In genomic region chr17:52597452-52598215, GRCh38 we compare ENCODE assay signal across 8 cellular contexts.
DNase-seq lines count a peak whose midpoint lies in the region; ATAC-seq, FAIRE-seq and TF ChIP-seq lines count a peak whose summit lies in the region.
"Not testable (repeated sequence)": the region's sequence is repeated elsewhere in the genome, so short reads cannot be mapped to it uniquely, and the experiment has no call there.

No MANE protein-coding gene starts in this region.

- H3K9me3 ChIP-seq in PC-3 (ENCODE audit: low read length): peaks cover 21% of the 10 kb centered on the region
- H3K9me3 ChIP-seq in keratinocyte (ENCODE audit: control insufficient read depth, low read depth, low read length); trophoblast cell (ENCODE audit: insufficient read depth, low read depth, low read length); upper lobe of right lung: not testable (repeated sequence)

- not testable (repeated sequence) for H4K91ac ChIP-seq in trophoblast cell (ENCODE audit: low read depth, low read length)

- not testable (repeated sequence) for H2AFZ ChIP-seq in PC-3 (ENCODE audit: low read length); keratinocyte (ENCODE audit: control insufficient read depth, low read length); trophoblast cell (ENCODE audit: insufficient read depth, low read length, poor library complexity)

- not testable (repeated sequence) for ATAC-seq in PC-3, upper lobe of right lung

- not testable (repeated sequence) for H3K18ac ChIP-seq in trophoblast cell (ENCODE audit: low read length)

- CTCF ChIA-PET in PC-3 (lab: Charles Lee): not testable (repeated sequence)

- not testable (repeated sequence) for H3K14ac ChIP-seq in trophoblast cell (ENCODE audit: low read length)

- POLR2A ChIA-PET in PC-3 (lab: Charles Lee; ENCODE audit: unreplicated experiment): not testable (repeated sequence)

- not testable (repeated sequence) for H3K9me2 ChIP-seq in PC-3 (replicated peaks; ENCODE audit: low read length)

- H2BK5ac ChIP-seq in trophoblast cell (ENCODE audit: low read depth, low read length, poor library complexity): not testable (repeated sequence)

- H3K23ac ChIP-seq in trophoblast cell (ENCODE audit: low read length): not testable (repeated sequence)

- not testable (repeated sequence) for H3K9me1 ChIP-seq in keratinocyte (ENCODE audit: control insufficient read depth, extremely low read depth, insufficient read depth, low read length)

- not testable (repeated sequence) for BruUV-seq in PC-3 (replicated peaks; lab: Mats Ljungman, UMichigan)

- H4K12ac ChIP-seq in trophoblast cell (ENCODE audit: low read depth, low read length): not testable (repeated sequence)

- no CpG with 5 or more reads among the region's 11 CpGs for WGBS in trophoblast cell (ENCODE audit: extremely low coverage, insufficient coverage, insufficient read length)

- DNase-seq in DMS153 (lab: John Stamatoyannopoulos, UW) (peak; percentile 11), M059J (ENCODE audit: low read depth) (peak; percentile 37), PC-3 (peak; percentile 30), fibroblast of pulmonary artery (ENCODE audit: low read depth) (peak; percentile 9), trophoblast cell (peak; percentile 7 to 57)
- DNase-seq in keratinocyte (ENCODE audit: low read depth, low spot score); upper lobe of right lung: not testable (repeated sequence)

- not testable (repeated sequence) for H3K4me2 ChIP-seq in PC-3 (ENCODE audit: low read length); keratinocyte (ENCODE audit: control insufficient read depth, extremely low read depth, insufficient read depth, low read depth, low read length); trophoblast cell (ENCODE audit: low read length)

- H3K9ac ChIP-seq in PC-3 (ENCODE audit: low read length); keratinocyte (ENCODE audit: control insufficient read depth, extremely low read depth, insufficient read depth, low read length); trophoblast cell (ENCODE audit: low read length): not testable (repeated sequence)

- intact Hi-C loops in PC-3 (cut with micrococcal nuclease); upper lobe of right lung (cut with DNase I): not testable (repeated sequence)

- not testable (repeated sequence) for H3K27me3 ChIP-seq in PC-3 (ENCODE audit: low read length); keratinocyte (ENCODE audit: control insufficient read depth, extremely low read depth, insufficient read depth, low read length); trophoblast cell (ENCODE audit: insufficient read depth, low read length); upper lobe of right lung

- H3K79me2 ChIP-seq in PC-3 (ENCODE audit: low read length); keratinocyte (ENCODE audit: control insufficient read depth, insufficient read depth, low read length); trophoblast cell (ENCODE audit: control insufficient read depth, insufficient read depth, low read length, poor library complexity): not testable (repeated sequence)

- not testable (repeated sequence) for H3F3A ChIP-seq in PC-3 (ENCODE audit: low read length, unreplicated experiment)

- H2AK5ac ChIP-seq in trophoblast cell (ENCODE audit: low read length): not testable (repeated sequence)

- H3K79me1 ChIP-seq in trophoblast cell (ENCODE audit: low read length): not testable (repeated sequence)

- H3K4me3 ChIP-seq in PC-3 (ENCODE audit: low read length); fibroblast of pulmonary artery (replicated peaks; ENCODE audit: low read depth, low read length); keratinocyte (ENCODE audit: control insufficient read depth in 2 of 3, extremely low read depth in 1 of 3, insufficient read depth in 2 of 3, low read depth in 1 of 3, low read length in 3 of 3); trophoblast cell (ENCODE audit: low read depth, low read length); upper lobe of right lung: not testable (repeated sequence)

- H2BK12ac ChIP-seq in trophoblast cell (ENCODE audit: low read length): not testable (repeated sequence)

- H3K4ac ChIP-seq in trophoblast cell (ENCODE audit: low read depth, low read length): not testable (repeated sequence)

- H4K20me1 ChIP-seq in PC-3 (ENCODE audit: low read length); keratinocyte (ENCODE audit: control insufficient read depth, extremely low read depth, insufficient read depth, low read length): not testable (repeated sequence)

- H3K36me3 ChIP-seq in PC-3 (ENCODE audit: low read depth, low read length); keratinocyte (ENCODE audit: control insufficient read depth in 2 of 2, extremely low read depth in 1 of 2, insufficient read depth in 2 of 2, low read length in 2 of 2); trophoblast cell (ENCODE audit: control insufficient read depth in 1 of 2, insufficient read depth in 2 of 2, low read length in 2 of 2); upper lobe of right lung: not testable (repeated sequence)

- H4K8ac ChIP-seq in trophoblast cell (ENCODE audit: low read depth, low read length): not testable (repeated sequence)

- not testable (repeated sequence) for H3K27ac ChIP-seq in PC-3 (ENCODE audit: low read length); VCaP; keratinocyte (ENCODE audit: control insufficient read depth, insufficient read depth, low read length); trophoblast cell (ENCODE audit: low read depth, low read length); upper lobe of right lung

- dilution Hi-C loops in keratinocyte (cut with MboI; ENCODE audit: extremely low pct_ligation_motif_present, low sequenced_read_pairs): not testable (repeated sequence)

- not testable (repeated sequence) for H3K4me1 ChIP-seq in PC-3 (ENCODE audit: insufficient read depth, low read length); keratinocyte (ENCODE audit: control insufficient read depth, extremely low read depth, insufficient read depth, low read length); trophoblast cell (ENCODE audit: control insufficient read depth in 1 of 2, insufficient read depth in 2 of 2, low read length in 2 of 2); upper lobe of right lung

- TF ChIP-seq CTCF in PC-3 (conservative IDR thresholded peaks at IDR 0.05; ENCODE audit: low read depth, low read length): not testable (repeated sequence)
- TF ChIP-seq CTCF in VCaP (conservative IDR thresholded peaks at IDR 0.05) (peak; percentile 63), fibroblast of pulmonary artery (IDR thresholded peaks at IDR 0.05; ENCODE audit: low read length, missing control alignments) (peak; percentile 2), keratinocyte (optimal IDR thresholded peaks at IDR 0.05 in 1 of 3, IDR thresholded peaks at IDR 0.05 in 1 of 3, conservative IDR thresholded peaks at IDR 0.05 in 1 of 3; ENCODE audit: extremely low read depth in 1 of 3, insufficient read depth in 2 of 3, low read length in 3 of 3) (peak in 1 of 3 experiments; percentile 36), upper lobe of right lung (IDR thresholded peaks at IDR 0.05) (peak; percentile 11)

- H2BK120ac ChIP-seq in trophoblast cell (ENCODE audit: insufficient read depth, low read length, poor library complexity): not testable (repeated sequence)

- peak; percentile 23 for FAIRE-seq in keratinocyte (lab: Jason Lieb, UNC)
